ENCODE assay signal across 2 cellular contexts in the genomic region with DNA sequence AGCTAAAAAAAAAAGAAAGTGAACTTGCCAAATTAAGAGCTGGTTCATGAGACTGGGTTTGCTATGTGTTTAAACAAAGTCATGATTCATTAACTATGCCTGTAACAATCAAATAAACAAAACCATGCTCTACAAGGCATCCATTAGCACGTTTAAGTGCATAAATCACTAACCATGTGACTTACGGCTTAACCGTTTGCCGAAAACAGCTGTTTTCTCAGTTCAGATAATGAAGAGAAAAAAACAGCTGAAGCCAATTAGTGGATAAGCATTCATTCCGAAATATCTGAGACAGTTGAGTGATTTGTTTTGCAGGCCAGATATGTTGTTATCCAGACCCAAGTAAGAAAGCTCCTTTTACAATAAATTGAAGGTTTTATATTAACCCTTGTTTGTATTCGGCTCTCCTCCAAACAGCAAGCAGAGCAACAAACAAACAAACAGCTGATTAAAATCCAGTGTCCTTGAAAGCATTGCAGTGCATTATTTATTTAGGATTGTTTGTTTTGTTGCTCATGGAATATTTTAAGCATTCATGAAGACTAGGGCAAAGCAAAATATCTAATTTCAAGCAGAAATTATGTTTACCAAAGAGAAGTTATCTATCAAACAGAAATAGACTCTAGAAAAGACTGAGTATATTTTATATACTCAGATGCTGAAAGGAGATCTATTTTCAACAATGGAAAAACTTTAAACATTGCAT.
TF ChIP-seq lines count a peak whose summit lies in the region.

No MANE protein-coding gene starts in this region.

TF ChIP-seq in GM12891, 5 proteins besides CTCF, POLR2A, EP300 and RAD21 (continued from another document):
- no peak for TF ChIP-seq POU2F2 (IDR thresholded peaks at IDR 0.05; ENCODE audit: low read depth, low read length)

TF ChIP-seq in WTC11, 78 proteins besides CTCF, POLR2A, EP300 and RAD21 (continued from another document):
- no peak for TF ChIP-seq ZBTB43 (CRISPR knock-in tag; IDR thresholded peaks at IDR 0.05)
- no peak for TF ChIP-seq ELF4 (CRISPR knock-in tag; IDR thresholded peaks at IDR 0.05; ENCODE audit: low read depth)
- TF ChIP-seq ZBTB21 (CRISPR knock-in tag; IDR thresholded peaks at IDR 0.05; ENCODE audit: borderline replicate concordance): no peak
- no peak for TF ChIP-seq ARID4B (CRISPR knock-in tag; IDR thresholded peaks at IDR 0.05; ENCODE audit: borderline replicate concordance)
- TF ChIP-seq, protein P1, sequence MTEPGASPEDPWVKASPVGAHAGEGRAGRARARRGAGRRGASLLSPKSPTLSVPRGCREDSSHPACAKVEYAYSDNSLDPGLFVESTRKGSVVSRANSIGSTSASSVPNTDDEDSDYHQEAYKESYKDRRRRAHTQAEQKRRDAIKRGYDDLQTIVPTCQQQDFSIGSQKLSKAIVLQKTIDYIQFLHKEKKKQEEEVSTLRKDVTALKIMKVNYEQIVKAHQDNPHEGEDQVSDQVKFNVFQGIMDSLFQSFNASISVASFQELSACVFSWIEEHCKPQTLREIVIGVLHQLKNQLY (CRISPR knock-in tag; IDR thresholded peaks at IDR 0.05): no peak
- TF ChIP-seq GTF2I (CRISPR knock-in tag; conservative IDR thresholded peaks at IDR 0.05): no peak
- no peak for TF ChIP-seq ZNF232 (CRISPR knock-in tag; IDR thresholded peaks at IDR 0.05)
- TF ChIP-seq, protein P2, sequence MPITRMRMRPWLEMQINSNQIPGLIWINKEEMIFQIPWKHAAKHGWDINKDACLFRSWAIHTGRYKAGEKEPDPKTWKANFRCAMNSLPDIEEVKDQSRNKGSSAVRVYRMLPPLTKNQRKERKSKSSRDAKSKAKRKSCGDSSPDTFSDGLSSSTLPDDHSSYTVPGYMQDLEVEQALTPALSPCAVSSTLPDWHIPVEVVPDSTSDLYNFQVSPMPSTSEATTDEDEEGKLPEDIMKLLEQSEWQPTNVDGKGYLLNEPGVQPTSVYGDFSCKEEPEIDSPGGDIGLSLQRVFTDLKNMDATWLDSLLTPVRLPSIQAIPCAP (CRISPR knock-in tag; IDR thresholded peaks at IDR 0.05): no peak
- TF ChIP-seq ZNF416 (CRISPR knock-in tag; IDR thresholded peaks at IDR 0.05): no peak
- TF ChIP-seq CDX4 (CRISPR knock-in tag; IDR thresholded peaks at IDR 0.05; ENCODE audit: borderline replicate concordance): no peak
- TF ChIP-seq SP1 (CRISPR knock-in tag; conservative IDR thresholded peaks at IDR 0.05): no peak
- no peak for TF ChIP-seq E2F5 (CRISPR knock-in tag; IDR thresholded peaks at IDR 0.05)
- no peak for TF ChIP-seq ZNF219 (CRISPR knock-in tag; IDR thresholded peaks at IDR 0.05; ENCODE audit: borderline replicate concordance)
- TF ChIP-seq RELA (CRISPR knock-in tag; IDR thresholded peaks at IDR 0.05; ENCODE audit: borderline replicate concordance): no peak
- TF ChIP-seq, protein P3, sequence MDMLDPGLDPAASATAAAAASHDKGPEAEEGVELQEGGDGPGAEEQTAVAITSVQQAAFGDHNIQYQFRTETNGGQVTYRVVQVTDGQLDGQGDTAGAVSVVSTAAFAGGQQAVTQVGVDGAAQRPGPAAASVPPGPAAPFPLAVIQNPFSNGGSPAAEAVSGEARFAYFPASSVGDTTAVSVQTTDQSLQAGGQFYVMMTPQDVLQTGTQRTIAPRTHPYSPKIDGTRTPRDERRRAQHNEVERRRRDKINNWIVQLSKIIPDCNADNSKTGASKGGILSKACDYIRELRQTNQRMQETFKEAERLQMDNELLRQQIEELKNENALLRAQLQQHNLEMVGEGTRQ (CRISPR knock-in tag; IDR thresholded peaks at IDR 0.05): no peak
- no peak for TF ChIP-seq ATF1 (CRISPR knock-in tag; IDR thresholded peaks at IDR 0.05)
TF ChIP-seq in WTC11: peak in this region for 0.
